In the genomic region with DNA sequence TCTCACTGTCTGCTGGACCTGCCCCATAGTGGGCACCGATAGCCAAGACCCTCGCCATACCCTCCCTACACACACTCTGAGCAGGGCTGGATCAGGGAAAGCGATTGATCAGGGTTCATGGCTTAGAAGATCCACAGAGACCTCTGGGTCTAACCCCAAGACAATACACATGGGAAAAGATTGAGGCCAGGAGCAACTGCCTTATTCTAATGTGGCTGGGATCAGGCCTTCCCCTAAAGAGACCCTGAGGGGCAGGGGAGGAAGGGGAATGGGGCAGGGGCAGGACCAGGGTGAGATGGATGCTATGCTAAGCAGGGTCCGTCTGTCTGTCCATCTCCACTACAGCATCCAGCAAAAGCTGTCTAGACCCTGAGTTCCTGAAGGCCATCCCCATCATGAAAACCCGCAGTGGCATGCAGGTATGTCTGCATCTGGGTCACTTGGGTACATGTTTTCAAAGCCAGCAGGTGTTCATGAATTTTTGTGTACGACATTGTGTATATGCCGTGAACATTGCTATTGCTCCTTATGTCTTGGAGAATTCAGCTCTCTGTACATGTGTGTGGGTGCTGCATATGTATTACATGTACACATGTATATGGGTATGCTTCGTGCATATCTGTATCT, we compare ENCODE assay signal across 14 cellular contexts.
"Had no signal": no experiment of that assay in that cellular context is flagged by ENCODE, and none has a peak within 500 bp of the region (broad histone marks: within the 10 kb centered on the region; RNA-seq: fewer than 3 reads in every experiment).

No MANE protein-coding gene starts in this region.

- H3K4me3 Mint-ChIP-seq: activated naive CD4-positive, alpha-beta T cell treated with anti-CD3 and anti-CD28 coated beads for 36 hours; activated naive CD8-positive, alpha-beta T cell treated with anti-CD3 and anti-CD28 coated beads, Interleukin-2, amount 50 U/mL, for 24 hours; nephron had no signal

- H3K9me3 ChIP-seq: breast epithelium, right atrium auricular region, upper lobe of left lung had no signal

- ATAC-seq: activated CD4-positive, CD25-positive, alpha-beta regulatory T cell treated with anti-CD3 and anti-CD28 coated beads, Interleukin-2, amount 50 U/mL, for 24 hours; activated naive CD8-positive, alpha-beta T cell treated with anti-CD3 and anti-CD28 coated beads, Interleukin-2, amount 50 U/mL, for 24 hours had no signal

- H3K9me3 Mint-ChIP-seq: activated naive CD4-positive, alpha-beta T cell treated with anti-CD3 and anti-CD28 coated beads for 36 hours; activated naive CD8-positive, alpha-beta T cell treated with anti-CD3 and anti-CD28 coated beads, Interleukin-2, amount 50 U/mL, for 24 hours; activated T-helper 2 cell treated with anti-CD3 and anti-CD28 coated beads, Interferon-gamma antibody, Interleukin-2, Interleukin-4, amounts not matched to agents 10 μg/mL and 5 μg/mL and 100 μg/mL, durations not matched to agents 14 hours and 24 hours and 36 hours; nephron had no signal

- H3K27ac Mint-ChIP-seq: activated naive CD4-positive, alpha-beta T cell treated with anti-CD3 and anti-CD28 coated beads for 36 hours; activated naive CD8-positive, alpha-beta T cell treated with anti-CD3 and anti-CD28 coated beads, Interleukin-2, amount 50 U/mL, for 24 hours; activated T-helper 2 cell treated with anti-CD3 and anti-CD28 coated beads, Interferon-gamma antibody, Interleukin-2, Interleukin-4, amounts not matched to agents 10 μg/mL and 5 μg/mL and 100 μg/mL, durations not matched to agents 14 hours and 24 hours and 36 hours; nephron; progenitor cell of endocrine pancreas had no signal

- H3K27me3 Mint-ChIP-seq: activated naive CD8-positive, alpha-beta T cell treated with anti-CD3 and anti-CD28 coated beads, Interleukin-2, amount 50 U/mL, for 24 hours; progenitor cell of endocrine pancreas had no signal

- H3K4me1 ChIP-seq: breast epithelium had no signal

- H3K4me3 ChIP-seq: breast epithelium, right atrium auricular region, skin epidermis, upper lobe of left lung had no signal

- H3K4me1 Mint-ChIP-seq: nephron had no signal

- H3K27me3 ChIP-seq: breast epithelium, right atrium auricular region, upper lobe of left lung had no signal

- DNase-seq: aorta; cerebellar nuclear complex; kidney glomerular epithelial cell; stimulated activated naive CD4-positive, alpha-beta T cell treated with Interleukin-2 at 50 U/mL for 16 hours; upper lobe of left lung had no signal
